ENCODE assay signal across 17 cellular contexts in genomic region chr19:33344210-33344609, GRCh38. TPM values are rescaled to one million over a fixed set of nuclear protein-coding genes. Genes with fewer than 3 reads are reported as not detected.
DNase-seq lines count a peak whose midpoint lies in the region; TF ChIP-seq lines count a peak whose summit lies in the region.
"Had no signal": no experiment of that assay in that cellular context is flagged by ENCODE, and none has a peak within 500 bp of the region (broad histone marks: within the 10 kb centered on the region; RNA-seq: fewer than 3 reads in every experiment).

No MANE protein-coding gene starts in this region.

- H3K36me3 Mint-ChIP-seq in nephron (ENCODE audit: low read depth): no peaks in the 10 kb centered on the region
- H3K36me3 Mint-ChIP-seq: activated naive CD8-positive, alpha-beta T cell treated with anti-CD3 and anti-CD28 coated beads for 36 hours had no signal

- intact Hi-C loops in stomach (cut with DNase I; ENCODE audit: low total_unique reads): no loop called here

- peaks cover 2% of the 10 kb centered on the region for H3K9me3 Mint-ChIP-seq in nephron
- H3K9me3 Mint-ChIP-seq: activated naive CD8-positive, alpha-beta T cell treated with anti-CD3 and anti-CD28 coated beads for 36 hours; T-helper 1 cell treated with Interleukin-12 subunit alpha and Interleukin-12 subunit beta and Interleukin-4 antibody, amounts not matched to agents 30 μg/mL and 1 μg/mL, for 36 hours had no signal

- DNase-seq in AG20443 (ENCODE audit: low spot score) (peak; percentile 34), NCI-H2227 (lab: John Stamatoyannopoulos, UW; ENCODE audit: unreplicated experiment) (peak; percentile 85), foreskin melanocyte (peak; percentile 38), stomach (no peak)
- DNase-seq in stimulated activated CD4-positive, alpha-beta T cell treated with anti-CD3 and anti-CD28 coated beads, Interleukin-15, amount 100 ng/mL, for 24 hours: no peak
- DNase-seq in stimulated activated CD4-positive, alpha-beta T cell treated with anti-CD3 and anti-CD28 coated beads, Interleukin-4, amount 100 ng/mL, for 24 hours: no peak
- no peak for DNase-seq in activated effector memory CD4-positive, alpha-beta T cell treated with Interleukin-2 at 50 U/mL for 16 hours
- DNase-seq: activated CD4-positive, alpha-beta T cell treated with anti-CD3 and anti-CD28 coated beads for 36 hours; activated naive CD8-positive, alpha-beta T cell treated with anti-CD3 and anti-CD28 coated beads for 36 hours; central memory CD4-positive, alpha-beta T cell; lower lobe of right lung; NCI-H510A treated with DMSO at 0.1 percent for 48 hours had no signal

- no peak for TF ChIP-seq EP300 in stomach (IDR thresholded peaks at IDR 0.05)

- peak overlapping the region in 2 of 3 experiments; percentile 35 to 38 for H3K27ac Mint-ChIP-seq in nephron
- H3K27ac Mint-ChIP-seq: activated CD4-positive, alpha-beta T cell treated with anti-CD3 and anti-CD28 coated beads for 36 hours; activated naive CD8-positive, alpha-beta T cell treated with anti-CD3 and anti-CD28 coated beads for 36 hours; T-helper 1 cell treated with Interleukin-12 subunit alpha and Interleukin-12 subunit beta and Interleukin-4 antibody, amounts not matched to agents 30 μg/mL and 1 μg/mL, for 36 hours had no signal

- peaks cover 76% of the 10 kb centered on the region for H3K27me3 Mint-ChIP-seq in nephron (ENCODE audit: low read depth)

- H3K4me3 ChIP-seq in stomach: no peak overlapping the region
- H3K4me3 ChIP-seq: heart left ventricle, K562, lower lobe of right lung had no signal

- peaks cover 0 to 48% (median 0%) of the 10 kb centered on the region in 3 donors for H3K27me3 ChIP-seq in stomach

- peak overlapping the region in 1 of 3 experiments; percentile 22 for H3K4me3 Mint-ChIP-seq in nephron
- H3K4me3 Mint-ChIP-seq: activated CD4-positive, alpha-beta T cell treated with anti-CD3 and anti-CD28 coated beads for 36 hours; activated naive CD8-positive, alpha-beta T cell treated with anti-CD3 and anti-CD28 coated beads for 36 hours; T-helper 1 cell treated with Interleukin-12 subunit alpha and Interleukin-12 subunit beta and Interleukin-4 antibody, amounts not matched to agents 30 μg/mL and 1 μg/mL, for 36 hours had no signal

- no peak overlapping the region for H3K27ac ChIP-seq in stomach
- H3K27ac ChIP-seq: heart left ventricle, lower lobe of right lung, RWPE1 had no signal

- H3K4me1 ChIP-seq in stomach: no peaks in the 10 kb centered on the region
- H3K4me1 ChIP-seq: lower lobe of right lung had no signal

- no peak for TF ChIP-seq CTCF in nephron (IDR thresholded peaks at IDR 0.05; ENCODE audit: unreplicated experiment in 3 of 3)
- no peak for TF ChIP-seq CTCF in stomach (IDR thresholded peaks at IDR 0.05)

- WGBS in stomach, 5 donors: 18 to 26% (median 23%) methylated on average over 9 of the region's 9 CpGs

- no peaks in the 10 kb centered on the region for H3K9me3 ChIP-seq in stomach
- H3K9me3 ChIP-seq: heart left ventricle, lower lobe of right lung had no signal

- no peak for TF ChIP-seq POLR2A in stomach (IDR thresholded peaks at IDR 0.05)

- H3K4me1 Mint-ChIP-seq in nephron: peaks cover 10% of the 10 kb centered on the region
- H3K4me1 Mint-ChIP-seq: activated CD4-positive, alpha-beta T cell treated with anti-CD3 and anti-CD28 coated beads for 36 hours; activated naive CD8-positive, alpha-beta T cell treated with anti-CD3 and anti-CD28 coated beads for 36 hours had no signal

- no peaks in the 10 kb centered on the region for H3K36me3 ChIP-seq in stomach
- H3K36me3 ChIP-seq: heart left ventricle, lower lobe of right lung had no signal

RNA-seq across cellular contexts. Expression of gene CEBPG, which starts 29.3 kb away (rescaled TPM):
- 10 to 100 TPM in 4 of 5 donors, 1 to 10 TPM in 1; 4.7 to 40.9 (median 19.4) TPM for total RNA-seq in stomach
- polyA plus RNA-seq in stomach: 10 to 100 TPM; 13.8 to 29.9 (median 16.5) TPM

RNA-seq across cellular contexts. Expression of gene CEBPA, which starts 41.9 kb away (rescaled TPM):
- total RNA-seq in stomach: 100 to 1,000 TPM in 1 of 5 donors, 10 to 100 TPM in 3, 1 to 10 TPM in 1; 9.9 to 167 (median 18.7) TPM
- polyA plus RNA-seq in stomach: 10 to 100 TPM; 14.6 to 22.6 (median 19.1) TPM

Comparison
In these comparisons a context has a peak if more than half of its experiments do, and no peak if none do; other contexts are left out.
1. DNase-seq: peak in AG20443 (single experiment), NCI-H2227 (single experiment) and foreskin melanocyte (single experiment); none in stimulated activated CD4-positive, alpha-beta T cell treated with anti-CD3 and anti-CD28 coated beads, Interleukin-15, amount 100 ng/mL, for 24 hours (single experiment), stimulated activated CD4-positive, alpha-beta T cell treated with anti-CD3 and anti-CD28 coated beads, Interleukin-4, amount 100 ng/mL, for 24 hours (single experiment), activated effector memory CD4-positive, alpha-beta T cell treated with Interleukin-2 at 50 U/mL for 16 hours (single experiment) and stomach (single experiment).